13 cellular contexts compared by ENCODE assay signal in the genomic region with DNA sequence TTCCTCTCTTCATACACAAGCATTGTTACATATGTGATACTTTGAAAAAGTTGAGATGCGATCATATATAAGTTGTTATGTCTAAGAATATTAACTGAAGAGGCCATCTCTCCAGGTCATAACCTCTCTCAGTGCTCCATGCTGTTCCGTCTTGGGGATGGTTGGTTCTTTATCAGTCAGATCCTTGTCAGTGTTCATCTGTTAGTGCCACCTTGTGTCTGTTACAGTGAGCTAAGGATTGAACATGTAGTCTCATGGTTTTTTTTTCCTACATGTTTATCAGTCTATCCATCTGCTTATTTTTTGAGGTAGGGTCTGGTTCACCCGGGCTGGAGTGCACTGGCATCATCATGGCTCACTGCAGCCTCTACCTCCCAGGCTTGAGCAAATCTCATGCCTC. TPM values are rescaled to one million over a fixed set of nuclear protein-coding genes. Genes with fewer than 3 reads are reported as not detected.
A peak's percentile ranks its signal among the peaks of the same experiment; 100 is the strongest.
DNase-seq lines count a peak whose midpoint lies in the region; ATAC-seq and TF ChIP-seq lines count a peak whose summit lies in the region.
"Had no signal": no experiment of that assay in that cellular context is flagged by ENCODE, and none has a peak within 500 bp of the region (broad histone marks: within the 10 kb centered on the region; RNA-seq: fewer than 3 reads in every experiment).

No MANE protein-coding gene starts in this region.

- POLR2A ChIA-PET in OCI-LY7 (lab: Charles Lee), result no interaction called here

- DNase-seq in GM23338 (ENCODE audit: low spot score) (no peak), OCI-LY7 (ENCODE audit: low spot score) (peak; percentile 7), cerebellar cortex (ENCODE audit: low spot score) (peak; percentile 15), adrenal gland (no peak), GM13977 (ENCODE audit: low spot score) (no peak)
- DNase-seq in activated CD4-positive, alpha-beta T cell treated with anti-CD3 and anti-CD28 coated beads, Interleukin-2, amount 50 U/mL, for 4 hours, result no peak
- DNase-seq: activated T-cell treated with anti-CD3 and anti-CD28 coated beads, Interleukin-2, amount 50 U/mL, for 4 hours; amniotic stem cell; CD8-positive, alpha-beta T cell; foreskin melanocyte; immature natural killer cell; NK-92 treated with Interleukin-12 subunit alpha and Interleukin-12 subunit beta, amount 100 ng/mL, for 24 hours had no signal

- H3K4me3 ChIP-seq in GM23338 (no peak overlapping the region), OCI-LY7 (ENCODE audit: low read depth, low read length, poor library complexity, severe bottlenecking) (no peak overlapping the region), neural cell (ENCODE audit: low read length) (no peak overlapping the region), adrenal gland (no peak overlapping the region)

- H3K36me3 Mint-ChIP-seq in GM23338 (ENCODE audit: low read depth), result peaks cover 30% of the 10 kb centered on the region

- no peaks in the 10 kb centered on the region for H3K4me1 ChIP-seq in GM23338 (ENCODE audit: insufficient read depth)
- no peaks in the 10 kb centered on the region for H3K4me1 ChIP-seq in OCI-LY7 (ENCODE audit: insufficient read depth, low read length, poor library complexity, severe bottlenecking)
- peaks cover 0 to 4% of the 10 kb centered on the region in 2 donors for H3K4me1 ChIP-seq in adrenal gland (replicated peaks in 1 of 2)

- H3K9me3 ChIP-seq in OCI-LY7 (ENCODE audit: low read length), result no peaks in the 10 kb centered on the region
- no peaks in the 10 kb centered on the region for H3K9me3 ChIP-seq in neural cell (ENCODE audit: low read length)
- H3K9me3 ChIP-seq in adrenal gland (replicated peaks in 1 of 3), result no peaks in the 10 kb centered on the region

- H3K27ac ChIP-seq in GM23338 (ENCODE audit: low read depth) (0 out of 2 replicates have a peak overlapping the region, but pooled peaks have one; percentile 39), OCI-LY7 (ENCODE audit: low read depth, low read length, poor library complexity, severe bottlenecking) (no peak overlapping the region), neural cell (ENCODE audit: low read length) (no peak overlapping the region), adrenal gland (no peak overlapping the region)

- H4K20me1 ChIP-seq in GM23338 (replicated peaks; ENCODE audit: insufficient read depth), result peaks cover 11% of the 10 kb centered on the region
- no peaks in the 10 kb centered on the region; the same call in 1 of the 2 replicates for H4K20me1 ChIP-seq in OCI-LY7 (ENCODE audit: insufficient read depth, low read length)
- H4K20me1 ChIP-seq in neural cell (ENCODE audit: insufficient read depth), result no peaks in the 10 kb centered on the region

- WGBS in adrenal gland, 4 donors, result 67 to 80% (median 74%) methylated on average over 3 of the region's 3 CpGs

- H3K27me3 ChIP-seq in GM23338 (ENCODE audit: insufficient read depth) (no peaks in the 10 kb centered on the region), neural cell (ENCODE audit: insufficient read depth, low read depth, low read length) (no peaks in the 10 kb centered on the region), adrenal gland (no peaks in the 10 kb centered on the region)

- no peak overlapping the region for H3K4me3 Mint-ChIP-seq in GM23338
- H3K4me3 Mint-ChIP-seq: activated T-cell treated with anti-CD3 and anti-CD28 coated beads, Interleukin-2, amount 50 U/mL, for 4 hours; CD8-positive, alpha-beta T cell; immature natural killer cell had no signal

- CTCF ChIA-PET in OCI-LY7 (lab: Charles Lee; ENCODE audit: unreplicated experiment), result interaction anchor here (0.6 kb wide), 1 partner anchor 144 kb away, joined by 3 read pairs; no protein-coding TSS in a partner anchor

- intact Hi-C loops in OCI-LY7 (cut with micrococcal nuclease; ENCODE audit: unreplicated experiment) (no loop called here), adrenal gland (cut with DNase I) (no loop called here)

- no peak overlapping the region for H3K9ac ChIP-seq in neural cell (ENCODE audit: low read length)

- no TSS peak for BruUV-seq in OCI-LY7 (replicated peaks; lab: Mats Ljungman, UMichigan)

- no peaks in the 10 kb centered on the region for H3K9me2 ChIP-seq in GM23338 (ENCODE audit: insufficient read depth)
- H3K9me2 ChIP-seq in OCI-LY7 (ENCODE audit: insufficient read depth, low read length), result no peaks in the 10 kb centered on the region
- no peaks in the 10 kb centered on the region for H3K9me2 ChIP-seq in neural cell (ENCODE audit: insufficient read depth, low read length)

- 0 out of 2 replicates have a peak, but pooled peaks cover 4% of the 10 kb centered on the region for H3F3A ChIP-seq in GM23338 (replicated peaks; ENCODE audit: low read depth)
- H3F3A ChIP-seq in neural cell (ENCODE audit: insufficient read depth, low read length, poor library complexity, severe bottlenecking), result no peaks in the 10 kb centered on the region

- peaks cover 3% of the 10 kb centered on the region; the same call in 2 of the 3 replicates for H3K4me1 Mint-ChIP-seq in GM23338

- in situ Hi-C loops in GM13977 (cut with MboI; ENCODE audit: low pct_unique_long_range_greater_than_20kb, low sequenced_read_pairs, unreplicated experiment), result no loop called here

- H3K27me3 Mint-ChIP-seq in GM23338 (ENCODE audit: insufficient read depth, low read depth, poor library complexity), result peaks cover 3% of the 10 kb centered on the region

- H3K79me2 ChIP-seq in GM23338 (replicated peaks; ENCODE audit: insufficient read depth), result peaks cover 39% of the 10 kb centered on the region
- H3K79me2 ChIP-seq in OCI-LY7 (ENCODE audit: insufficient read depth, low read depth, low read length), result peaks cover 29% of the 10 kb centered on the region
- peaks cover 17% of the 10 kb centered on the region for H3K79me2 ChIP-seq in neural cell (replicated peaks; ENCODE audit: insufficient read depth, low read length)

- peak; percentile 34 for TF ChIP-seq RAD21 in neural cell (conservative IDR thresholded peaks at IDR 0.05)

- H2AFZ ChIP-seq in GM23338, result no peak overlapping the region
- H2AFZ ChIP-seq in OCI-LY7 (ENCODE audit: low read length), result no peak overlapping the region
- H2AFZ ChIP-seq in neural cell (ENCODE audit: low read depth, low read length), result no peak overlapping the region

- no peak for TF ChIP-seq CTCF in GM23338 (conservative IDR thresholded peaks at IDR 0.05; ENCODE audit: low read depth in 2 of 2)
- peak; percentile 47; the same call in 1 of the 2 replicates for TF ChIP-seq CTCF in OCI-LY7 (conservative IDR thresholded peaks at IDR 0.05; ENCODE audit: low read length)
- TF ChIP-seq CTCF in neural cell (IDR thresholded peaks at IDR 0.05; ENCODE audit: poor library complexity, severe bottlenecking), result peak; percentile 46
- peak in 1 of 6 experiments; percentile 26 for TF ChIP-seq CTCF in adrenal gland (IDR thresholded peaks at IDR 0.05)
- no peak for TF ChIP-seq CTCF in GM13977 (IDR thresholded peaks at IDR 0.05; ENCODE audit: extremely low read depth, insufficient read depth, missing control alignments)

- no peak overlapping the region for H3K27ac Mint-ChIP-seq in GM23338
- H3K27ac Mint-ChIP-seq: CD8-positive, alpha-beta T cell had no signal

- no peak for ATAC-seq in GM23338
- ATAC-seq: activated T-cell treated with anti-CD3 and anti-CD28 coated beads, Interleukin-2, amount 50 U/mL, for 4 hours; CD8-positive, alpha-beta T cell had no signal

- no peak for TF ChIP-seq POLR2A in adrenal gland (IDR thresholded peaks at IDR 0.05)

- H3K9me3 Mint-ChIP-seq in GM23338, result no peaks in the 10 kb centered on the region
- H3K9me3 Mint-ChIP-seq: activated T-cell treated with anti-CD3 and anti-CD28 coated beads, Interleukin-2, amount 50 U/mL, for 4 hours; CD8-positive, alpha-beta T cell; immature natural killer cell had no signal

- H3K4me2 ChIP-seq in GM23338, result no peak overlapping the region
- H3K4me2 ChIP-seq in OCI-LY7 (ENCODE audit: low read length), result no peak overlapping the region
- no peak overlapping the region for H3K4me2 ChIP-seq in neural cell (ENCODE audit: low read length)

- H3K36me3 ChIP-seq in GM23338 (ENCODE audit: insufficient read depth) (peaks cover 3% of the 10 kb centered on the region; the same call in 1 of the 2 replicates), OCI-LY7 (ENCODE audit: insufficient read depth, low read length) (peaks cover 60% of the 10 kb centered on the region), neural cell (ENCODE audit: insufficient read depth, low read length) (no peaks in the 10 kb centered on the region), adrenal gland (replicated peaks in 1 of 2) (peaks cover 0 to 37% of the 10 kb centered on the region in 2 donors)

- no peak for TF ChIP-seq EP300 in neural cell (conservative IDR thresholded peaks at IDR 0.05; ENCODE audit: poor library complexity, severe bottlenecking)

TF ChIP-seq in GM23338, 12 proteins besides CTCF, POLR2A, EP300 and RAD21 (continues in another document):
- TF ChIP-seq EZH2 (IDR thresholded peaks at IDR 0.05; ENCODE audit: low read depth, unreplicated experiment), result no peak
- no peak for TF ChIP-seq POLR2AphosphoS5 (IDR thresholded peaks at IDR 0.05; ENCODE audit: low read depth)
- TF ChIP-seq JUNB (IDR thresholded peaks at IDR 0.05; ENCODE audit: unreplicated experiment), result no peak

TF ChIP-seq in neural cell, 6 proteins besides CTCF, POLR2A, EP300 and RAD21:
- TF ChIP-seq EZH2 (IDR thresholded peaks at IDR 0.05; ENCODE audit: borderline replicate concordance, insufficient read depth, low read length, poor library complexity, severe bottlenecking), result no peak
- no peak for TF ChIP-seq TAF1 (IDR thresholded peaks at IDR 0.05; ENCODE audit: low read depth)
- no peak for TF ChIP-seq MXI1 (conservative IDR thresholded peaks at IDR 0.05; ENCODE audit: poor library complexity, severe bottlenecking)
- TF ChIP-seq SMC3 (conservative IDR thresholded peaks at IDR 0.05; ENCODE audit: poor library complexity), result peak; percentile 22
TF ChIP-seq in neural cell: peak in this region for 1.

RNA-seq across cellular contexts. Expression of gene EP400, which starts 30.5 kb away (rescaled TPM):
- 47.7 and 57.2 TPM in 2 replicates for total RNA-seq in GM23338 (2014; rRNA removed; shearing (Covaris generic))
- polyA plus RNA-seq in GM23338 (2016; fragmentation: Nextera tagmentation; extraction: Ambion mirVana), result 24.5 and 26.3 TPM in 2 replicates
- 13.5 and 20.7 TPM in 2 replicates for total RNA-seq in OCI-LY7 (2014; rRNA removed; shearing (Covaris generic))
- 56.2 and 59.7 TPM in 2 replicates for total RNA-seq in OCI-LY7 (2022)
- 19.4 and 21.0 TPM in 2 replicates for polyA plus RNA-seq in neural cell
- 22.6 and 30.7 TPM in 2 replicates for polyA minus RNA-seq in neural cell
- 10 to 100 TPM; 14.5 to 42.4 (median 29.5) TPM for total RNA-seq in adrenal gland
- polyA plus RNA-seq in adrenal gland, result 10 to 100 TPM; 22.5 to 43.2 (median 28.6) TPM

RNA-seq across cellular contexts. Expression of gene PUS1, which starts 51.2 kb away (rescaled TPM):
- total RNA-seq in GM23338 (2014; rRNA removed; shearing (Covaris generic)), result 72.7 and 73.0 TPM in 2 replicates
- 52.4 and 59.3 TPM in 2 replicates for polyA plus RNA-seq in GM23338 (2016; fragmentation: Nextera tagmentation; extraction: Ambion mirVana)
- total RNA-seq in OCI-LY7 (2014; rRNA removed; shearing (Covaris generic)), result 38.4 and 43.5 TPM in 2 replicates
- 58.9 and 78.3 TPM in 2 replicates for total RNA-seq in OCI-LY7 (2022)
- polyA plus RNA-seq in neural cell, result 14.3 and 20.0 TPM in 2 replicates
- 7.3 and 8.0 TPM in 2 replicates for polyA minus RNA-seq in neural cell
- 10 to 100 TPM in 7 of 8 donors, 1 to 10 TPM in 1; 10.0 to 46.5 (median 24.5) TPM for total RNA-seq in adrenal gland
- 10 to 100 TPM; 11.7 to 57.4 (median 56.0) TPM for polyA plus RNA-seq in adrenal gland

Comparison
In these comparisons a context has a peak if more than half of its experiments do, and no peak if none do; other contexts are left out.
1. DNase-seq: peak in OCI-LY7 (single experiment) and cerebellar cortex (single experiment); none in GM23338 (single experiment), adrenal gland (0 of 7), activated CD4-positive, alpha-beta T cell treated with anti-CD3 and anti-CD28 coated beads, Interleukin-2, amount 50 U/mL, for 4 hours (0 of 2) and GM13977 (single experiment).
2. CTCF ChIP-seq: peak in OCI-LY7 (single experiment) and neural cell (single experiment); none in GM23338 (0 of 2) and GM13977 (single experiment).